Comparison of ENCODE assay signal across 1 cellular context in the genomic region with DNA sequence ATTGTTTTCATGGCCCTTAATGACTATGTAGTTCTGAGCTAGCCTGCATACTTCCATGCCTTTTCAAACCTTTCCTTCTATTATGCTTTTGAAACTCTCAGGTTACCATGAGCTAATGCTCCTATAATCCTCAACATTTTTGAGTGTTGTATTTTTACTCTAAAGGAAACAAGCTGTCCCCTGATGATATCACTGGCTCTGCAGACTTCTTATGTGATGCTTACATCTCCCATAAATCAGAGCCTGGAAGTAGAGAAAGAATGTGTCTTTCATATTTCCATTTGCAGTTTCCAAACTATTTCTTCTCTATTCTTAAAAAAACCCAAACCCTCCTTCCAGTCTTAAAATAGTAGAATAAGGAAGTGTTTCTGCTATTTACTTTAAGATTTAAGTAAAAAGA.
TF ChIP-seq lines count a peak whose summit lies in the region.

No MANE protein-coding gene starts in this region.

TF ChIP-seq in SK-N-SH, 30 proteins besides CTCF, POLR2A, EP300 and RAD21 (continued from another document):
- TF ChIP-seq EZH2phosphoT487 (IDR thresholded peaks at IDR 0.05; ENCODE audit: borderline replicate concordance, low read depth): no peak
- no peak for TF ChIP-seq ELF1 (IDR thresholded peaks at IDR 0.05)
- no peak for TF ChIP-seq YY1 (IDR thresholded peaks at IDR 0.05; ENCODE audit: low read depth)
- no peak for TF ChIP-seq GABPA (IDR thresholded peaks at IDR 0.05; ENCODE audit: low read depth)
- TF ChIP-seq SMC3 (IDR thresholded peaks at IDR 0.05; ENCODE audit: low read depth, low read length): no peak
- TF ChIP-seq RXRA (IDR thresholded peaks at IDR 0.05; ENCODE audit: borderline replicate concordance, low read depth): peak; percentile 39; the same call in 1 of the 2 replicates
- TF ChIP-seq SIN3A (IDR thresholded peaks at IDR 0.05; ENCODE audit: borderline replicate concordance, low read depth, low read length): no peak
- TF ChIP-seq NFIC (IDR thresholded peaks at IDR 0.05; ENCODE audit: borderline replicate concordance): peak; percentile 28; the same call in 1 of the 2 replicates
- peak; percentile 26; the same call in 1 of the 2 replicates for TF ChIP-seq FOSL2 (IDR thresholded peaks at IDR 0.05; ENCODE audit: borderline replicate concordance, low read depth)
- TF ChIP-seq RCOR1 (IDR thresholded peaks at IDR 0.05; ENCODE audit: low read length): no peak
- no peak for TF ChIP-seq FOXJ3 (CRISPR knock-in tag; IDR thresholded peaks at IDR 0.05)
- TF ChIP-seq, protein P1, sequence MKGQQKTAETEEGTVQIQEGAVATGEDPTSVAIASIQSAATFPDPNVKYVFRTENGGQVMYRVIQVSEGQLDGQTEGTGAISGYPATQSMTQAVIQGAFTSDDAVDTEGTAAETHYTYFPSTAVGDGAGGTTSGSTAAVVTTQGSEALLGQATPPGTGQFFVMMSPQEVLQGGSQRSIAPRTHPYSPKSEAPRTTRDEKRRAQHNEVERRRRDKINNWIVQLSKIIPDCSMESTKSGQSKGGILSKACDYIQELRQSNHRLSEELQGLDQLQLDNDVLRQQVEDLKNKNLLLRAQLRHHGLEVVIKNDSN (IDR thresholded peaks at IDR 0.05; ENCODE audit: borderline replicate concordance, low read depth): no peak
- peak; percentile 66; the same call in 1 of the 2 replicates for TF ChIP-seq JUND (IDR thresholded peaks at IDR 0.05)
- TF ChIP-seq MEF2A (IDR thresholded peaks at IDR 0.05; ENCODE audit: borderline replicate concordance, low read depth): 0 out of 2 replicates have a peak, but pooled peaks have one; percentile 41
- TF ChIP-seq TAF1 (IDR thresholded peaks at IDR 0.05; ENCODE audit: borderline replicate concordance, low read depth, low read length): no peak
- TF ChIP-seq NRF1 (IDR thresholded peaks at IDR 0.05; ENCODE audit: low read depth, low read length): no peak
- TF ChIP-seq RFX5 (IDR thresholded peaks at IDR 0.05; ENCODE audit: low read length): no peak
- no peak for TF ChIP-seq CHD2 (IDR thresholded peaks at IDR 0.05; ENCODE audit: low read length, partially characterized antibody)
- TF ChIP-seq, protein P2, sequence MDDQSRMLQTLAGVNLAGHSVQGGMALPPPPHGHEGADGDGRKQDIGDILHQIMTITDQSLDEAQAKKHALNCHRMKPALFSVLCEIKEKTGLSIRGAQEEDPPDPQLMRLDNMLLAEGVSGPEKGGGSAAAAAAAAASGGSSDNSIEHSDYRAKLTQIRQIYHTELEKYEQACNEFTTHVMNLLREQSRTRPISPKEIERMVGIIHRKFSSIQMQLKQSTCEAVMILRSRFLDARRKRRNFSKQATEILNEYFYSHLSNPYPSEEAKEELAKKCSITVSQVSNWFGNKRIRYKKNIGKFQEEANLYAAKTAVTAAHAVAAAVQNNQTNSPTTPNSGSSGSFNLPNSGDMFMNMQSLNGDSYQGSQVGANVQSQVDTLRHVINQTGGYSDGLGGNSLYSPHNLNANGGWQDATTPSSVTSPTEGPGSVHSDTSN (IDR thresholded peaks at IDR 0.05): peak; percentile 78
- peak; percentile 55; the same call in 1 of the 2 replicates for TF ChIP-seq TEAD4 (IDR thresholded peaks at IDR 0.05; ENCODE audit: borderline replicate concordance, insufficient read depth)
- TF ChIP-seq GATA2 (CRISPR knock-in tag; IDR thresholded peaks at IDR 0.05): no peak
- no peak for TF ChIP-seq POLR2AphosphoS5 (IDR thresholded peaks at IDR 0.05; ENCODE audit: low read depth, low read length)
- TF ChIP-seq, protein P3, sequence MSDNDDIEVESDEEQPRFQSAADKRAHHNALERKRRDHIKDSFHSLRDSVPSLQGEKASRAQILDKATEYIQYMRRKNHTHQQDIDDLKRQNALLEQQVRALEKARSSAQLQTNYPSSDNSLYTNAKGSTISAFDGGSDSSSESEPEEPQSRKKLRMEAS (IDR thresholded peaks at IDR 0.05; ENCODE audit: low read depth): no peak
- TF ChIP-seq TCF12 (IDR thresholded peaks at IDR 0.05): peak; percentile 86
- TF ChIP-seq, protein P4, sequence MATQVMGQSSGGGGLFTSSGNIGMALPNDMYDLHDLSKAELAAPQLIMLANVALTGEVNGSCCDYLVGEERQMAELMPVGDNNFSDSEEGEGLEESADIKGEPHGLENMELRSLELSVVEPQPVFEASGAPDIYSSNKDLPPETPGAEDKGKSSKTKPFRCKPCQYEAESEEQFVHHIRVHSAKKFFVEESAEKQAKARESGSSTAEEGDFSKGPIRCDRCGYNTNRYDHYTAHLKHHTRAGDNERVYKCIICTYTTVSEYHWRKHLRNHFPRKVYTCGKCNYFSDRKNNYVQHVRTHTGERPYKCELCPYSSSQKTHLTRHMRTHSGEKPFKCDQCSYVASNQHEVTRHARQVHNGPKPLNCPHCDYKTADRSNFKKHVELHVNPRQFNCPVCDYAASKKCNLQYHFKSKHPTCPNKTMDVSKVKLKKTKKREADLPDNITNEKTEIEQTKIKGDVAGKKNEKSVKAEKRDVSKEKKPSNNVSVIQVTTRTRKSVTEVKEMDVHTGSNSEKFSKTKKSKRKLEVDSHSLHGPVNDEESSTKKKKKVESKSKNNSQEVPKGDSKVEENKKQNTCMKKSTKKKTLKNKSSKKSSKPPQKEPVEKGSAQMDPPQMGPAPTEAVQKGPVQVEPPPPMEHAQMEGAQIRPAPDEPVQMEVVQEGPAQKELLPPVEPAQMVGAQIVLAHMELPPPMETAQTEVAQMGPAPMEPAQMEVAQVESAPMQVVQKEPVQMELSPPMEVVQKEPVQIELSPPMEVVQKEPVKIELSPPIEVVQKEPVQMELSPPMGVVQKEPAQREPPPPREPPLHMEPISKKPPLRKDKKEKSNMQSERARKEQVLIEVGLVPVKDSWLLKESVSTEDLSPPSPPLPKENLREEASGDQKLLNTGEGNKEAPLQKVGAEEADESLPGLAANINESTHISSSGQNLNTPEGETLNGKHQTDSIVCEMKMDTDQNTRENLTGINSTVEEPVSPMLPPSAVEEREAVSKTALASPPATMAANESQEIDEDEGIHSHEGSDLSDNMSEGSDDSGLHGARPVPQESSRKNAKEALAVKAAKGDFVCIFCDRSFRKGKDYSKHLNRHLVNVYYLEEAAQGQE (IDR thresholded peaks at IDR 0.05; ENCODE audit: low read depth, low read length): no peak
- TF ChIP-seq FOXM1 (IDR thresholded peaks at IDR 0.05; ENCODE audit: low read depth): no peak
